Comparison of ENCODE assay signal across 9 cellular contexts in the genomic region with DNA sequence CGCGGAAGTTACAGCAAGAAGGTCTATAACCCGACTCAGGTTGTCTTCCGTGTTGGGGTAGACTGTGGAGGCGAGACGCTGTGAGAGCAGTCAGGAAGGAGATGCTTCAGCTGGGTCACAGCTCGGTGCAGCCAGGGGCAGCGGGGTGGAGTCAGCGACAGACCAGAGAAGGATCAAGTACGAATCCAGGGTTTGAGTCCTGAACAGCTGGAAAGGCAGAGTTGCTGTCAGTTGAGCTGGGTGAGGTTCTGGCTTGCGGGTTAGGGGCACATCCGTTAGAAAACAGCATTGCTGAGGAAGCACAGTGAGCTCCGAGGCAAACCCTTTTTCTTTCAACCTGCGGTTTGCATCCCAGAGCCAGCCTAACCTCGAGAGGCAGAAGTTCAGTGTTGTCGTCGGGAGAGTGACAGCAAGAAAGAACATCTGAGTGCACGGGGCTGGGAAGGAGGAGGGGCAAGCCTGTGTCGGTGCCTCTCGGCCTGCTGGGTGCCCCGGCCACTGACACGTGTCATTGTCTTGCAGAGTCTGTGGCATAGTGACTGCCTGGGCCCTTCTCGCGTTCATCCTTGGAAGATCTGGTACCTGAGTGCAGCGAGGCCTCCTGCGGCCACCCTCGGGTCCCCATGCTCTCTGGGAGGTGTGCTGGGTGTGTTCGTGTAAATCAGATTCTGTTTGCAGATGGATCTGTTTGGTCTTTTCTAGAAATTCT. TPM values are rescaled to one million over a fixed set of nuclear protein-coding genes. Genes with fewer than 3 reads are reported as not detected.
DNase-seq lines count a peak whose midpoint lies in the region; ATAC-seq lines count a peak whose summit lies in the region.
"Had no signal": no experiment of that assay in that cellular context is flagged by ENCODE, and none has a peak within 500 bp of the region (broad histone marks: within the 10 kb centered on the region; RNA-seq: fewer than 3 reads in every experiment).

No MANE protein-coding gene starts in this region.

- CTCF ChIA-PET in CD4-positive, alpha-beta memory T cell (lab: Charles Lee; ENCODE audit: partially characterized antibody): interaction anchor here (0.9 to 2.4 kb wide), 5 partner anchors 29 to 130 kb away, joined by 3 to 9 read pairs (median 3); a partner anchor contains a TSS

- H3K36me3 ChIP-seq in CD4-positive, alpha-beta memory T cell (ENCODE audit: insufficient read depth, low read length): no peaks in the 10 kb centered on the region

- H3K27me3 ChIP-seq in CD4-positive, alpha-beta memory T cell (ENCODE audit: insufficient read depth, low read length): no peaks in the 10 kb centered on the region

- intact Hi-C loops in CD4-positive, alpha-beta memory T cell (cut with micrococcal nuclease): no loop called here

- no peak overlapping the region for H3K27ac ChIP-seq in CD4-positive, alpha-beta memory T cell (ENCODE audit: low read depth, low read length)

- peaks cover 13% of the 10 kb centered on the region for H3K4me1 ChIP-seq in CD4-positive, alpha-beta memory T cell (ENCODE audit: insufficient read depth, low read length)

- peak overlapping the region; percentile 5 to 94 (median 89) for H3K27ac Mint-ChIP-seq in CD4-positive, alpha-beta memory T cell
- no peak overlapping the region for H3K27ac Mint-ChIP-seq in memory B cell

- ATAC-seq in HG02870 (IDR thresholded peaks at IDR 0.05; ENCODE audit: unreplicated experiment) (peak; percentile 54), memory B cell (ENCODE audit: low read depth) (peak; percentile 55), HG03135 (IDR thresholded peaks at IDR 0.05; ENCODE audit: unreplicated experiment) (no peak)

- H3K27me3 Mint-ChIP-seq in CD4-positive, alpha-beta memory T cell: no peaks in the 10 kb centered on the region
- H3K27me3 Mint-ChIP-seq in memory B cell: peaks cover 8% of the 10 kb centered on the region

- H3K4me1 Mint-ChIP-seq in CD4-positive, alpha-beta memory T cell: peaks cover 13 to 28% (median 15%) of the 10 kb centered on the region in 4 donors
- H3K4me1 Mint-ChIP-seq in memory B cell: peaks cover 16% of the 10 kb centered on the region

- POLR2A ChIA-PET in CD4-positive, alpha-beta memory T cell (lab: Charles Lee; ENCODE audit: partially characterized antibody): interaction anchor here (0.5 to 2.8 kb wide), 6 partner anchors 14 to 127 kb away, joined by 3 to 23 read pairs (median 4); a partner anchor contains a TSS

- H3K36me3 Mint-ChIP-seq in CD4-positive, alpha-beta memory T cell: peaks cover 0 to 10% of the 10 kb centered on the region in 2 donors
- H3K36me3 Mint-ChIP-seq in memory B cell: peaks cover 11% of the 10 kb centered on the region

- H3K4me3 ChIP-seq in CD4-positive, alpha-beta memory T cell (ENCODE audit: low read length in 2 of 2): peak overlapping the region in 1 of 2 donors; percentile 17

- peak in 4 of 5 donors; percentile 37 to 44 (median 41) for DNase-seq in CD4-positive, alpha-beta memory T cell
- DNase-seq in activated CD4-positive, alpha-beta T cell treated with anti-CD3 and anti-CD28 coated beads for 1 hour: peak; percentile 14
- DNase-seq in memory B cell (ENCODE audit: low spot score in 2 of 2) (no peak), cerebellar nuclear complex (lab: John Stamatoyannopoulos, UW) (no peak), DMS 273 (lab: John Stamatoyannopoulos, UW; ENCODE audit: unreplicated experiment) (no peak)
- DNase-seq in NK-92 treated with Interleukin-12 subunit alpha and Interleukin-12 subunit beta, amount 100 ng/mL, for 24 hours (lab: John Stamatoyannopoulos, UW): no peak

- no peaks in the 10 kb centered on the region for H3K9me3 ChIP-seq in CD4-positive, alpha-beta memory T cell (ENCODE audit: control insufficient read depth in 1 of 2, low read length in 2 of 2)

- no peaks in the 10 kb centered on the region for H3K9me3 Mint-ChIP-seq in CD4-positive, alpha-beta memory T cell
- H3K9me3 Mint-ChIP-seq in memory B cell: no peaks in the 10 kb centered on the region

- H3K4me3 Mint-ChIP-seq in CD4-positive, alpha-beta memory T cell: peak overlapping the region; percentile 77 to 90 (median 87)
- peak overlapping the region; percentile 77 for H3K4me3 Mint-ChIP-seq in memory B cell

RNA-seq across cellular contexts. Expression of a gene that starts 20.0 kb away (rescaled TPM):
- total RNA-seq in CD4-positive, alpha-beta memory T cell: under 1 TPM; 0.47 to 0.94 TPM
- under 1 TPM in 1 of 2 donors, not detected in 1; 0.23 TPM for polyA plus RNA-seq in CD4-positive, alpha-beta memory T cell
- total RNA-seq: kidney epithelial cell had no signal

RNA-seq across cellular contexts. Expression of a gene that starts 29.8 kb away (rescaled TPM):
- total RNA-seq in CD4-positive, alpha-beta memory T cell: 10 to 100 TPM; 43.9 to 45.2 TPM
- 100 to 1,000 TPM in 1 of 2 donors, 10 to 100 TPM in 1; 68.5 to 105 TPM for polyA plus RNA-seq in CD4-positive, alpha-beta memory T cell

RNA-seq across cellular contexts. Expression of a gene that starts 30.7 kb away (rescaled TPM):
- 100 to 1,000 TPM; 151 to 162 TPM for total RNA-seq in CD4-positive, alpha-beta memory T cell
- polyA plus RNA-seq in CD4-positive, alpha-beta memory T cell: 100 to 1,000 TPM in 1 of 2 donors, 10 to 100 TPM in 1; 84.3 to 114 TPM

RNA-seq across cellular contexts. Expression of a gene that starts 58.2 kb away (rescaled TPM):
- 10 to 100 TPM; 30.5 to 30.9 TPM for total RNA-seq in CD4-positive, alpha-beta memory T cell
- polyA plus RNA-seq in CD4-positive, alpha-beta memory T cell: 10 to 100 TPM; 43.5 to 53.2 TPM

Comparison
In these comparisons a context has a peak if more than half of its experiments do, and no peak if none do; other contexts are left out.
1. DNase-seq: peak in CD4-positive, alpha-beta memory T cell (4 of 5) and activated CD4-positive, alpha-beta T cell treated with anti-CD3 and anti-CD28 coated beads for 1 hour (single experiment); none in memory B cell (0 of 2), NK-92 treated with Interleukin-12 subunit alpha and Interleukin-12 subunit beta, amount 100 ng/mL, for 24 hours (single experiment), cerebellar nuclear complex (0 of 2) and DMS 273 (single experiment).